In the genomic region with DNA sequence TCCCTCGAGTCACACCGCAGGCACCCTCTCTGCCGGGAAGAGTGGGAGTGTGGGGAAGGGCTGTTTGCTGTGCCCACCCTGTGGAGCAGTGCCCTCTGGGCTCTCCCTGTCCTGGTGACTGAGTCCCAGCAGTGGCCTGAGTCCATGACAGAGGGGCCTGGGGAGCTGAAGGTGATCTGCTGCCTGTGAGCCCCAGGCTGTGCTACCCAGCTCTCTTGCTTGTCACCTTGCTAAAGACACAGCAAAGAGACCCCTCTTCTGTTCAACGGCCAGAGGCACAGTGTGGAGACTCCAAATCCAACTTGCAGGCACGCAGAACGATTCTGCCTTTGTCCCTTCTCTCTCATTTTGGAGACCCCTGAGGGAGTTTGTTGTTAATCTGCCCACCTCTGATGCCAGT, we compare ENCODE assay signal across 10 cellular contexts.
"Had no signal": no experiment of that assay in that cellular context is flagged by ENCODE, and none has a peak within 500 bp of the region (broad histone marks: within the 10 kb centered on the region; RNA-seq: fewer than 3 reads in every experiment).

No MANE protein-coding gene starts in this region.

- H3K36me3 ChIP-seq: cardiac muscle cell, thyroid gland, vagina had no signal

- H3K27ac ChIP-seq: cardiac muscle cell had no signal

- H3K27me3 ChIP-seq: cardiac muscle cell, thyroid gland, vagina had no signal

- H3K9me3 ChIP-seq: thyroid gland, vagina had no signal

- ATAC-seq: stimulated activated effector memory CD8-positive, alpha-beta T cell treated with anti-CD3 and anti-CD28 coated beads, Interleukin-12 subunit alpha, Interleukin-12 subunit beta, amount 100 ng/mL, for 72 hours had no signal

- FAIRE-seq: endothelial cell of umbilical vein had no signal

- DNase-seq: activated CD4-positive, alpha-beta T cell treated with anti-CD3 and anti-CD28 coated beads for 1 hour; activated CD4-positive, alpha-beta T cell treated with anti-CD3 and anti-CD28 coated beads, Interleukin-2, amount 50 U/mL, for 4 hours; activated naive CD4-positive, alpha-beta T cell treated with anti-CD3 and anti-CD28 coated beads, Interleukin-2, amount 10 ng/mL, durations not matched to agents 7 days and 5 days; activated T-cell treated with anti-CD3 and anti-CD28 coated beads, Interleukin-2, amount 50 U/mL, for 1 hour; effector CD4-positive, alpha-beta T cell had no signal

- H3K4me3 ChIP-seq: cardiac muscle cell, thyroid gland, vagina had no signal
